18 cellular contexts compared by ENCODE assay signal in the genomic region with DNA sequence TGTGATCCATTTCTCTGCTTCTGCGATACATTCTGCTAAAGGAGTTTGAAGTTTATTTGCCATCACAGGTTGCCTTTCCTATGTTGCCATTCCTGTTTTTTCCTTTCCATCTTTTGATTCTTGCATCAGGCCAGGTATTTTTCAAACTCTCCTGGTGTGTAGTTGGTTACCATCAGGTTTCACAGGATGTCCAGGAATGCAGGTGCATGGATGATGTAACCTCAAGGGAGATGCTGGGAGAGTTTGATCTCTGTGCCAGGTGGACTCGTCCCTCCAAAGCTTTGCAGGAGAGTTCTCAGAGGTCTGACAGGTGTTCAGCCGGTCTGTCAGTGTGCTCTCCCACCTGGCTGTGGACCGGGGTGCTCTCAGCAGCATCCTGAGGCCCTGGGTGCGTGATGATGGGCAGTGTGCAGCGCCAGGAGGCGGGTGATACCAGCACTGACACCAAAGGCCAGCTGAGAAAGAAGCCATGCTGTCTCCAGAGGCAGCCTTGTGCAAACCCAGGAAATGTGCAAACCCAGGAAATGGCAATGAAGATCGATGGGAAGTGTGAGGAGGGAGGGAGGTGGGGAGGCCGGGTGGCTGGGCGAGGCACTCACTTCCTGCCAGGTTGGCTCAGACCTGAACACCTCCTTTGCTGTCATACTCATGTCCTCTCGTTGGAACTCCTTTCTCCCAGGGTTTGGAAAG. TPM values are rescaled to one million over a fixed set of nuclear protein-coding genes. Genes with fewer than 3 reads are reported as not detected.
DNase-seq lines count a peak whose midpoint lies in the region; ATAC-seq, FAIRE-seq and TF ChIP-seq lines count a peak whose summit lies in the region.
"Had no signal": no experiment of that assay in that cellular context is flagged by ENCODE, and none has a peak within 500 bp of the region (broad histone marks: within the 10 kb centered on the region; RNA-seq: fewer than 3 reads in every experiment).

No MANE protein-coding gene starts in this region.

- H3K56ac ChIP-seq in mesendoderm (ENCODE audit: low read length) = no peak overlapping the region

- H2BK120ac ChIP-seq in mesendoderm (ENCODE audit: low read depth, low read length) = no peak overlapping the region

- H4K5ac ChIP-seq in mesendoderm (ENCODE audit: low read length) = no peak overlapping the region

- no peak for FAIRE-seq in HepG2 (lab: Jason Lieb, UNC)

- H3K4me1 ChIP-seq in HepG2 (ENCODE audit: insufficient read depth, low read length) = peaks cover 17% of the 10 kb centered on the region
- H3K4me1 ChIP-seq in right lobe of liver = no peaks in the 10 kb centered on the region
- peaks cover 0 to 13% (median 0%) of the 10 kb centered on the region in 4 donors for H3K4me1 ChIP-seq in Peyer's patch
- peaks cover 4% of the 10 kb centered on the region for H3K4me1 ChIP-seq in mesendoderm (ENCODE audit: control insufficient read depth, low read depth, low read length)

- H3K18ac ChIP-seq in mesendoderm (ENCODE audit: low read length) = no peak overlapping the region

- peaks cover 0 to 46% of the 10 kb centered on the region in 2 experiments; a peak in 4 of 5 replicates for H3K27me3 ChIP-seq in HepG2 (ENCODE audit: control insufficient read depth in 1 of 2, insufficient read depth in 2 of 2, low read length in 2 of 2)
- no peaks in the 10 kb centered on the region for H3K27me3 ChIP-seq in right lobe of liver
- peaks cover 3 to 4% of the 10 kb centered on the region in 2 donors for H3K27me3 ChIP-seq in Peyer's patch
- no peaks in the 10 kb centered on the region for H3K27me3 ChIP-seq in mesendoderm (ENCODE audit: insufficient read depth, low read length, poor library complexity)

- DNase-seq in HepG2 (ENCODE audit: low spot score) = no peak
- DNase-seq in right lobe of liver = no peak
- peak in 2 of 3 donors; percentile 66 to 72 for DNase-seq in Peyer's patch
- DNase-seq in mesendoderm = peak; percentile 48
- no peak for DNase-seq in GM13976 (ENCODE audit: low spot score)
- DNase-seq in NCI-H2107 (lab: John Stamatoyannopoulos, UW) = no peak
- DNase-seq in GM20000 (ENCODE audit: low spot score) = no peak
- DNase-seq: activated gamma-delta T cell; DMS 273 treated with DMSO at 0.1 percent for 48 hours; Karpas-422; left ventricle myocardium inferior; NCI-H187 treated with DMSO at 0.1 percent for 48 hours; stimulated activated naive CD8-positive, alpha-beta T cell treated with anti-CD3 and anti-CD28 coated beads, Interleukin-15, amount 100 ng/mL, for 72 hours had no signal

- H3K79me2 ChIP-seq in HepG2 (ENCODE audit: insufficient read depth, low read length) = no peaks in the 10 kb centered on the region
- no peaks in the 10 kb centered on the region for H3K79me2 ChIP-seq in mesendoderm (ENCODE audit: control insufficient read depth, insufficient read depth, low read length)

- H3K9me3 ChIP-seq in HepG2 (ENCODE audit: low read length) (no peaks in the 10 kb centered on the region), right lobe of liver (no peaks in the 10 kb centered on the region), Peyer's patch (no peaks in the 10 kb centered on the region)
- H3K9me3 ChIP-seq: left ventricle myocardium inferior had no signal

- no peak overlapping the region for H4K8ac ChIP-seq in mesendoderm (ENCODE audit: low read depth, low read length)

- no peak overlapping the region for H3K23ac ChIP-seq in mesendoderm (ENCODE audit: low read length)

- H3K36me3 ChIP-seq in HepG2 (replicated peaks in 1 of 2; ENCODE audit: control insufficient read depth in 1 of 2, insufficient read depth in 2 of 2, low read length in 2 of 2) = no peaks in the 10 kb centered on the region
- H3K36me3 ChIP-seq in right lobe of liver = no peaks in the 10 kb centered on the region
- H3K36me3 ChIP-seq in Peyer's patch = no peaks in the 10 kb centered on the region
- no peaks in the 10 kb centered on the region for H3K36me3 ChIP-seq in mesendoderm (ENCODE audit: control insufficient read depth, insufficient read depth, low read length)
- H3K36me3 ChIP-seq: left ventricle myocardium inferior had no signal

- H3K4me3 ChIP-seq in HepG2 (replicated peaks in 1 of 3; ENCODE audit: insufficient read depth in 1 of 3, low read depth in 2 of 3, low read length in 3 of 3) (no peak overlapping the region), right lobe of liver (no peak overlapping the region), Peyer's patch (peak overlapping the region in 2 of 4 donors; percentile 25 to 63), mesendoderm (ENCODE audit: low read length) (no peak overlapping the region)
- H3K4me3 ChIP-seq: left ventricle myocardium inferior had no signal

- H3K9ac ChIP-seq in HepG2 (ENCODE audit: insufficient read depth, low read depth, low read length) = no peak overlapping the region
- no peak overlapping the region for H3K9ac ChIP-seq in mesendoderm (ENCODE audit: low read length)

- BruUV-seq in HepG2 (replicated peaks; lab: Mats Ljungman, UMichigan) = no TSS peak

- TF ChIP-seq CTCF in HepG2 (CRISPR knock-in tag; IDR thresholded peaks at IDR 0.05) (no peak), right lobe of liver (IDR thresholded peaks at IDR 0.05) (no peak), Peyer's patch (IDR thresholded peaks at IDR 0.05) (peak in 1 of 6 experiments; percentile 18), GM13976 (IDR thresholded peaks at IDR 0.05; ENCODE audit: borderline replicate concordance, control extremely low read depth, extremely low read depth, insufficient read depth, missing control alignments) (no peak), GM20000 (IDR thresholded peaks at IDR 0.05; ENCODE audit: extremely low read depth, missing control alignments) (no peak)

- no peaks in the 10 kb centered on the region for H4K20me1 ChIP-seq in HepG2 (ENCODE audit: insufficient read depth, low read length)

- no peak for TF ChIP-seq RAD21 in HepG2 (CRISPR knock-in tag; IDR thresholded peaks at IDR 0.05)

- TF ChIP-seq EP300 in HepG2 (IDR thresholded peaks at IDR 0.05; ENCODE audit: low read depth in 2 of 2, low read length in 2 of 2) (no peak), HepG2 (CRISPR knock-in tag; IDR thresholded peaks at IDR 0.05; ENCODE audit: borderline replicate concordance) (no peak)

- POLR2A ChIA-PET in HepG2 (lab: Yijun Ruan, JAX) = no interaction called here

- CTCF ChIA-PET in HepG2 (lab: Yijun Ruan, JAX; ENCODE audit: low intra/inter-chr PET ratio, low total read pairs) = no interaction called here

- peak; percentile 18; the same call in 2 of the 3 replicates for ATAC-seq in HepG2
- ATAC-seq in right lobe of liver = no peak
- ATAC-seq in GM18517 (IDR thresholded peaks at IDR 0.05; ENCODE audit: unreplicated experiment) = no peak
- ATAC-seq: stimulated activated naive CD8-positive, alpha-beta T cell treated with anti-CD3 and anti-CD28 coated beads, Interleukin-15, amount 100 ng/mL, for 72 hours had no signal

- no peak overlapping the region for H3K4ac ChIP-seq in mesendoderm (ENCODE audit: low read depth, low read length)

- intact Hi-C loops in HepG2 (cut with micrococcal nuclease; ENCODE audit: unreplicated experiment) = no loop called here
- intact Hi-C loops in right lobe of liver (cut with DNase I) = no loop called here

- H2BK5ac ChIP-seq in mesendoderm (ENCODE audit: low read length) = no peak overlapping the region

- WGBS in HepG2 (ENCODE audit: low lambda C conversion rate) = 28% methylated on average over 11 of the region's 11 CpGs
- WGBS in right lobe of liver (ENCODE audit: insufficient coverage, low coverage, low lambda C conversion rate, missing lambda C conversion rate) = 25% methylated on average over 4 of the region's 11 CpGs
- no CpG with 5 or more reads among the region's 11 CpGs for whole genome bisulfite sequencing in mesendoderm (ENCODE audit: extremely low coverage, insufficient coverage, low lambda C conversion rate)

- no peak for TF ChIP-seq POLR2A in HepG2 (IDR thresholded peaks at IDR 0.05; ENCODE audit: insufficient read depth in 1 of 2, low read depth in 2 of 2, low read length in 2 of 2)
- TF ChIP-seq POLR2A in right lobe of liver (IDR thresholded peaks at IDR 0.05) = no peak
- peak in 1 of 2 donors; percentile 16 for TF ChIP-seq POLR2A in Peyer's patch (IDR thresholded peaks at IDR 0.05)

- in situ Hi-C loops in HepG2 (cut with HindIII; ENCODE audit: extremely low pct_ligation_motif_present, low pct_unique_long_range_greater_than_20kb) = no loop called here
- in situ Hi-C loops in GM13976 (cut with MboI; ENCODE audit: low sequenced_read_pairs, unreplicated experiment) = no loop called here

- H3K79me1 ChIP-seq in mesendoderm (ENCODE audit: low read length) = no peaks in the 10 kb centered on the region

- H2AFZ ChIP-seq in HepG2 (ENCODE audit: low read length) = no peak overlapping the region

- no peak overlapping the region for H2BK15ac ChIP-seq in mesendoderm (replicated peaks; ENCODE audit: low read depth)

- no peak overlapping the region for H2AK5ac ChIP-seq in mesendoderm (ENCODE audit: low read length)

- H3K27ac ChIP-seq in HepG2 (ENCODE audit: extremely low read length, insufficient read depth, low read length) = no peak overlapping the region
- H3K27ac ChIP-seq in right lobe of liver = no peak overlapping the region
- peak overlapping the region in 3 of 4 donors; percentile 37 to 84 (median 51) for H3K27ac ChIP-seq in Peyer's patch
- no peak overlapping the region for H3K27ac ChIP-seq in mesendoderm (ENCODE audit: low read depth, low read length)
- H3K27ac ChIP-seq: HL-60, left ventricle myocardium inferior had no signal

- H3K4me2 ChIP-seq in HepG2 (ENCODE audit: low read depth, low read length) = no peak overlapping the region
- no peak overlapping the region for H3K4me2 ChIP-seq in mesendoderm (ENCODE audit: low read length)

RNA-seq across cellular contexts. Expression of a gene that starts 1.7 kb away (rescaled TPM):
- not detected in 2 replicates for total RNA-seq in HepG2 (2016; rRNA removed; fragmentation: Illumina TruSeq; extraction: Trizol)
- not detected in 2 replicates for total RNA-seq in HepG2 (2016; cell fraction: cytosol; rRNA removed; fragmentation: Illumina TruSeq; extraction: Trizol; ENCODE audit: low read depth)
- total RNA-seq in HepG2 (2016; cell fraction: insoluble cytoplasmic fraction; rRNA removed; fragmentation: Illumina TruSeq; extraction: Trizol) = not detected in 2 replicates
- not detected in 2 replicates for total RNA-seq in HepG2 (2016; cell fraction: membrane; rRNA removed; fragmentation: Illumina TruSeq; extraction: Trizol)
- total RNA-seq in HepG2 (2016; cell fraction: nucleus; rRNA removed; fragmentation: Illumina TruSeq; extraction: Trizol) = not detected in 2 replicates
- polyA plus RNA-seq in HepG2 (2011; rRNA removed) = 0.05 and 0.07 TPM in 2 replicates
- 0.04 and 0.06 TPM in 2 replicates for polyA plus RNA-seq in HepG2 (2011; cell fraction: cytosol; rRNA removed)
- 0.29 and 0.54 TPM in 2 replicates for polyA plus RNA-seq in HepG2 (2011; cell fraction: nucleus; rRNA removed)
- 0.12 and 0.41 TPM in 2 replicates for polyA plus RNA-seq in HepG2 (2012)
- polyA plus RNA-seq in HepG2 (2016; cell fraction: cytosol; fragmentation: Illumina TruSeq; extraction: Trizol; ENCODE audit: low read depth) = not detected in 2 replicates
- not detected in 2 replicates for polyA plus RNA-seq in HepG2 (2016; cell fraction: insoluble cytoplasmic fraction; fragmentation: Illumina TruSeq; extraction: Trizol; ENCODE audit: low read depth)
- polyA plus RNA-seq in HepG2 (2016; cell fraction: membrane; fragmentation: Illumina TruSeq; extraction: Trizol; ENCODE audit: low read depth) = not detected in 2 replicates
- not detected in 2 replicates for polyA plus RNA-seq in HepG2 (2016; cell fraction: nucleus; fragmentation: Illumina TruSeq; extraction: Trizol; ENCODE audit: insufficient read depth, low read depth)
- polyA minus RNA-seq in HepG2 (2011; rRNA and poly(A)+ RNA removed; ENCODE audit: low replicate concordance) = not detected in 2 replicates
- not detected in 2 replicates for polyA minus RNA-seq in HepG2 (2011; cell fraction: cytosol; rRNA and poly(A)+ RNA removed)
- polyA minus RNA-seq in HepG2 (2011; cell fraction: nucleus; rRNA and poly(A)+ RNA removed) = not detected in 2 replicates
- total RNA-seq in right lobe of liver = under 1 TPM in 4 of 6 experiments, not detected in 2; 0.18 to 0.51 (median 0.32) TPM
- total RNA-seq in Peyer's patch = 100 to 1,000 TPM in 2 of 4 donors, 10 to 100 TPM in 2; 84.2 to 148 (median 115) TPM
- polyA plus RNA-seq in mesendoderm (2013, experiment 1 of 2) = 0.93 TPM
- polyA plus RNA-seq in mesendoderm (2013, experiment 2 of 2) = 0.74 TPM
- total RNA-seq: activated CD8-positive, alpha-beta memory T cell treated with anti-CD3 and anti-CD28 coated beads for 36 hours; dermis microvascular lymphatic vessel endothelial cell; left ventricle myocardium inferior; skeletal muscle tissue had no signal

Comparison
In these comparisons a context has a peak if more than half of its experiments do, and no peak if none do; other contexts are left out.
1. DNase-seq: peak in Peyer's patch (2 of 3) and mesendoderm (single experiment); none in HepG2 (single experiment), right lobe of liver (0 of 3), GM13976 (single experiment), NCI-H2107 (single experiment) and GM20000 (single experiment).
2. H3K27ac ChIP-seq: peak in Peyer's patch (3 of 4); none in HepG2 (single experiment), right lobe of liver (0 of 3) and mesendoderm (single experiment).
3. RNA of a gene that starts 1.7 kb away (total RNA-seq): 84.2 to 148 TPM in Peyer's patch; 0.18 to 0.51 TPM in right lobe of liver and not detected in HepG2; every median in the first group is over 10 times any median in the second.